ENCODE assay signal across 9 cellular contexts in the genomic region with DNA sequence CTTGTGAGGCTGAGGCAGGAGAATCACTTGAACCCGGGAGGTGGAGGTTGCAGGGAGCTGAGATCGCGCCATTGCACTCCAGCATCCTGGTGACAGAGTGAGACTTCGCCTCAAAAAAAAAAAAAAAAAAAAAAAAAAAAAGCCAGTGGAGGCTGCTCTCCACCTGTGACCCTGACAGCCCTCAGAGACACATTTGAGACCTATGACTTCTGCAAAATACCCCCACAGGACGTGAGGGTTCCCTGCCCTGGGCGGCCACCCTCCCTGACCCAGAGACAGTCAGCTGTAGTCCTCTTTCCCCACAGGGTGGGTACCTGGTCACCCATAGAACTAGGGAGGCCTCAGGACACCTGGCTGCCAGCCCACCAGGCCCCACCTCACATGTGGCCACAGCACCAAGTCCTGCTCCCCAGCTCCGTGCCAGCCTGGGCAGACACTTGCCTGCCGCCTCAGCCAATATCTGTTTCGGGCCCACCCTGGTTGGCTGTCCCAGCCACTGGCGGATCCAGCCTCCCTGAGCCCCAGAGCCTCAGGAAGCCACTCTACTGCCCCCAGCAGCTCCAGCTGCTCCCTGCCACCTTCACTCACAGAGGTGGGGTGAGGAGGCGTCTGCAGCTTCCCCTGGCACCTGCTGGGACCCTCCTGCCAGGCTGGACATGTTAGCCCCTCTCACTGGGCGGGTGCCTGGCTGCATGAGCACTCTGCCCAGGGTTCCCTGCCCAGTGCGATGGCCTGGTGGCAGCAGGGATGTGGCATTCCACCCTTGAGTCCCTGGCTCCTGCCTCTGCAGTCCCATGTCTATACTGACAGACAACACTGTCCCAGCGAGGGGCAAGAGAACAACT. TPM values are rescaled to one million over a fixed set of nuclear protein-coding genes. Genes with fewer than 3 reads are reported as not detected.
DNase-seq lines count a peak whose midpoint lies in the region; ATAC-seq, FAIRE-seq and TF ChIP-seq lines count a peak whose summit lies in the region.
"Had no signal": no experiment of that assay in that cellular context is flagged by ENCODE, and none has a peak within 500 bp of the region (broad histone marks: within the 10 kb centered on the region; RNA-seq: fewer than 3 reads in every experiment).

No MANE protein-coding gene starts in this region.

- no peak for FAIRE-seq in kidney (lab: Jason Lieb, UNC)

- H3K36me3 ChIP-seq in kidney (ENCODE audit: control insufficient read depth in 1 of 2, insufficient read depth in 2 of 2, low read length in 2 of 2): peaks cover 3 to 60% of the 10 kb centered on the region in 2 donors
- peaks cover 0 to 87% (median 74%) of the 10 kb centered on the region in 5 donors for H3K36me3 ChIP-seq in subcutaneous abdominal adipose tissue (ENCODE audit: control insufficient read depth in 5 of 5, insufficient read depth in 5 of 5, low read length in 5 of 5)

- peaks cover 47% of the 10 kb centered on the region for H3K4me1 Mint-ChIP-seq in activated CD8-positive, alpha-beta T cell treated with anti-CD3 and anti-CD28 coated beads, Interleukin-2, amount 10 ng/mL, durations not matched to agents 7 days and 5 days (ENCODE audit: low read depth)

- no peaks in the 10 kb centered on the region for H3K9me3 Mint-ChIP-seq in activated CD8-positive, alpha-beta T cell treated with anti-CD3 and anti-CD28 coated beads, Interleukin-2, amount 10 ng/mL, durations not matched to agents 7 days and 5 days (ENCODE audit: insufficient read depth)

- H3K36me3 Mint-ChIP-seq in activated CD8-positive, alpha-beta T cell treated with anti-CD3 and anti-CD28 coated beads, Interleukin-2, amount 10 ng/mL, durations not matched to agents 7 days and 5 days (ENCODE audit: low read depth): peaks cover 35% of the 10 kb centered on the region

- H3K4me3 ChIP-seq in kidney (ENCODE audit: low read length in 2 of 2) (no peak overlapping the region), subcutaneous abdominal adipose tissue (ENCODE audit: low read depth in 1 of 5, low read length in 5 of 5) (no peak overlapping the region)
- H3K4me3 ChIP-seq: PC-9 had no signal

- in situ Hi-C loops in GM13976 (cut with MboI; ENCODE audit: low sequenced_read_pairs, unreplicated experiment): no loop called here

- no peak overlapping the region for H3K27ac ChIP-seq in kidney (ENCODE audit: low read depth in 2 of 2, low read length in 2 of 2)
- H3K27ac ChIP-seq in subcutaneous abdominal adipose tissue (ENCODE audit: low read depth, low read length): peak overlapping the region; percentile 98
- H3K27ac ChIP-seq: PC-9 had no signal

- POLR2A ChIA-PET in activated CD8-positive, alpha-beta T cell treated with anti-CD3 and anti-CD28 coated beads, Interleukin-2, amount 10 ng/mL, durations not matched to agents 7 days and 5 days (lab: Charles Lee): interaction anchor here (1.4 to 3.3 kb wide), 3 partner anchors 8 to 12 kb away, joined by 3 to 31 read pairs (median 12); a partner anchor contains a TSS

- H3K27me3 Mint-ChIP-seq in activated CD8-positive, alpha-beta T cell treated with anti-CD3 and anti-CD28 coated beads, Interleukin-2, amount 10 ng/mL, durations not matched to agents 7 days and 5 days (ENCODE audit: low read depth): no peaks in the 10 kb centered on the region

- no peak for ATAC-seq in activated CD8-positive, alpha-beta T cell treated with anti-CD3 and anti-CD28 coated beads, Interleukin-2, amount 10 ng/mL, durations not matched to agents 7 days and 5 days
- ATAC-seq in GM21786 (IDR thresholded peaks at IDR 0.05; ENCODE audit: unreplicated experiment): no peak
- no peak for ATAC-seq in HG02588 (IDR thresholded peaks at IDR 0.05; ENCODE audit: unreplicated experiment)

- peak; percentile 57 for DNase-seq in activated CD8-positive, alpha-beta memory T cell treated with anti-CD3 and anti-CD28 coated beads for 24 hours
- DNase-seq in activated CD8-positive, alpha-beta memory T cell treated with anti-CD3 and anti-CD28 coated beads, Interleukin-2, amount 50 U/mL, for 48 hours: no peak
- DNase-seq in activated CD8-positive, alpha-beta T cell treated with anti-CD3 and anti-CD28 coated beads, Interleukin-2, amount 10 ng/mL, durations not matched to agents 7 days and 5 days: peak; percentile 33
- DNase-seq in kidney: peak; percentile 70
- DNase-seq in GM13976 (ENCODE audit: low spot score): no peak
- DNase-seq: PC-9 had no signal

- intact Hi-C loops in kidney (cut with DNase I): no loop called here

- peak overlapping the region; percentile 86 for H3K27ac Mint-ChIP-seq in activated CD8-positive, alpha-beta T cell treated with anti-CD3 and anti-CD28 coated beads, Interleukin-2, amount 10 ng/mL, durations not matched to agents 7 days and 5 days

- H3K9ac ChIP-seq in kidney (ENCODE audit: low read length in 2 of 2) (peak overlapping the region in 1 of 2 donors; percentile 8), subcutaneous abdominal adipose tissue (ENCODE audit: low read length in 5 of 5) (no peak overlapping the region)

- H3K9me3 ChIP-seq in kidney (ENCODE audit: control insufficient read depth in 1 of 2, low read length in 2 of 2) (no peaks in the 10 kb centered on the region), subcutaneous abdominal adipose tissue (ENCODE audit: control insufficient read depth in 5 of 5, low read length in 5 of 5) (no peaks in the 10 kb centered on the region)

- H3K4me1 ChIP-seq in kidney (ENCODE audit: control insufficient read depth in 1 of 2, insufficient read depth in 1 of 2, low read depth in 1 of 2, low read length in 2 of 2) (peaks cover 45 to 75% of the 10 kb centered on the region in 2 donors), subcutaneous abdominal adipose tissue (ENCODE audit: control insufficient read depth in 5 of 5, insufficient read depth in 5 of 5, low read length in 5 of 5) (peaks cover 11 to 88% (median 85%) of the 10 kb centered on the region in 5 donors)

- TF ChIP-seq CTCF in kidney (IDR thresholded peaks at IDR 0.05; ENCODE audit: borderline replicate concordance, extremely low read depth, insufficient read depth) (no peak), GM13976 (IDR thresholded peaks at IDR 0.05; ENCODE audit: borderline replicate concordance, control extremely low read depth, extremely low read depth, insufficient read depth, missing control alignments) (no peak)

- peak overlapping the region; percentile 22 for H3K4me3 Mint-ChIP-seq in activated CD8-positive, alpha-beta T cell treated with anti-CD3 and anti-CD28 coated beads, Interleukin-2, amount 10 ng/mL, durations not matched to agents 7 days and 5 days

- H3K27me3 ChIP-seq in subcutaneous abdominal adipose tissue (ENCODE audit: control insufficient read depth in 5 of 5, insufficient read depth in 4 of 5, low read length in 5 of 5): peaks cover 0 to 4% (median 0%) of the 10 kb centered on the region in 5 donors

- CTCF ChIA-PET in activated CD8-positive, alpha-beta T cell treated with anti-CD3 and anti-CD28 coated beads, Interleukin-2, amount 10 ng/mL, durations not matched to agents 7 days and 5 days (lab: Charles Lee): interaction anchor here (2.8 to 3.3 kb wide), 2 partner anchors 25 kb away, joined by 15 read pairs; no protein-coding TSS in a partner anchor

RNA-seq across cellular contexts. Expression of a gene that starts 7.0 kb away (rescaled TPM):
- total RNA-seq in activated CD8-positive, alpha-beta T cell treated with anti-CD3 and anti-CD28 coated beads, Interleukin-2, amount 10 ng/mL, durations not matched to agents 7 days and 5 days: 100 to 1,000 TPM; 332 to 348 TPM
- total RNA-seq in kidney: 190 TPM
- polyA plus RNA-seq in kidney (ENCODE audit: insufficient read depth, low read depth, low replicate concordance): 67.2 TPM

RNA-seq across cellular contexts. Expression of a gene that starts 28.6 kb away (rescaled TPM):
- total RNA-seq in activated CD8-positive, alpha-beta T cell treated with anti-CD3 and anti-CD28 coated beads, Interleukin-2, amount 10 ng/mL, durations not matched to agents 7 days and 5 days: 10 to 100 TPM; 48.2 to 53.4 TPM
- total RNA-seq in kidney: 70.3 TPM
- polyA plus RNA-seq in kidney (ENCODE audit: insufficient read depth, low read depth, low replicate concordance): 57.0 TPM

RNA-seq across cellular contexts. Expression of a gene that starts 52.0 kb away (rescaled TPM):
- total RNA-seq in activated CD8-positive, alpha-beta T cell treated with anti-CD3 and anti-CD28 coated beads, Interleukin-2, amount 10 ng/mL, durations not matched to agents 7 days and 5 days: 100 to 1,000 TPM; 235 to 240 TPM
- 59.7 TPM for total RNA-seq in kidney
- polyA plus RNA-seq in kidney (ENCODE audit: insufficient read depth, low read depth, low replicate concordance): 16.9 TPM

RNA-seq across cellular contexts. Expression of a gene that starts 52.6 kb away (rescaled TPM):
- 1 to 10 TPM; 8.7 to 9.5 TPM for total RNA-seq in activated CD8-positive, alpha-beta T cell treated with anti-CD3 and anti-CD28 coated beads, Interleukin-2, amount 10 ng/mL, durations not matched to agents 7 days and 5 days
- 4.3 TPM for total RNA-seq in kidney
- 8.9 TPM for polyA plus RNA-seq in kidney (ENCODE audit: insufficient read depth, low read depth, low replicate concordance)

Comparison
In these comparisons a context has a peak if more than half of its experiments do, and no peak if none do; other contexts are left out.
1. DNase-seq: peak in activated CD8-positive, alpha-beta memory T cell treated with anti-CD3 and anti-CD28 coated beads for 24 hours (single experiment), activated CD8-positive, alpha-beta T cell treated with anti-CD3 and anti-CD28 coated beads, Interleukin-2, amount 10 ng/mL, durations not matched to agents 7 days and 5 days (single experiment) and kidney (single experiment); none in activated CD8-positive, alpha-beta memory T cell treated with anti-CD3 and anti-CD28 coated beads, Interleukin-2, amount 50 U/mL, for 48 hours (single experiment) and GM13976 (single experiment).